In the genomic region with DNA sequence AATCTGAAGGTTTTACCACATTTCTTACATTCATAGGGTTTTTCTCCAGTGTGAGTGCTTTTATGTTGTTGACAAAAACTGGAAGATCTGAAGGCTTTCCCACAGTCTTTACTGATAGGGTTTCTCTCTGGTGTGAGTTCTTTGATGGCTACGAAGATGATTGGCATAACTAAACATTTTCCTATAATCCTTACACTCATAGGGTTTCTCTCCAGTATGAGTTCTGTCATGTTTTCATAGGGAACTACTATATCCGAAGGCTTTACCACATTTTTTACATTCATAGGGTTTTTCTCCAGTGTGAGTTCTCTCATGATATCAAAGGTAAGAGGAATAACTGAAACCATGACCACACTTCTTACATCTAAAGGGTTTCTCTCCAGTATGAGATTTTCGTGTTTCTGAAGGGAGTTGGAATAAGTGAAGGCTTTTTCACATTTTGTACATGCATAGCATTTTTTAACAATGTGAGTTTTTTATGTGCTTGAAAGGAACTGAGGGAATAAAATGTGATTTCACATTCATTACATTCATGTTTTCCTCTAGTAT, we compare ENCODE assay signal across 3 cellular contexts.
A peak's percentile ranks its signal among the peaks of the same experiment; 100 is the strongest.
TF ChIP-seq lines count a peak whose summit lies in the region.

No MANE protein-coding gene starts in this region.

TF ChIP-seq in HEK293, 187 proteins besides CTCF, POLR2A, EP300 and RAD21:
- no peak for TF ChIP-seq ZNF121 (tag by site-specific recombination; IDR thresholded peaks at IDR 0.05)
- TF ChIP-seq TRIM28 (IDR thresholded peaks at IDR 0.05; ENCODE audit: borderline replicate concordance, low read length), result peak; percentile 90; the same call in 1 of the 2 replicates
- 0 out of 2 replicates have a peak, but pooled peaks have one; percentile 52 for TF ChIP-seq ZNF274 (IDR thresholded peaks at IDR 0.05; ENCODE audit: low read length)
- TF ChIP-seq ZNF274 (tag by site-specific recombination; IDR thresholded peaks at IDR 0.05; ENCODE audit: borderline replicate concordance), result peak; percentile 47; the same call in 1 of the 2 replicates
- TF ChIP-seq SETDB1 (IDR thresholded peaks at IDR 0.05; ENCODE audit: insufficient read length, low read length), result peak; percentile 91
- TF ChIP-seq ZNF747 (tag by site-specific recombination; IDR thresholded peaks at IDR 0.05), result no peak

TF ChIP-seq in K562, 482 proteins besides CTCF, POLR2A, EP300 and RAD21:
- TF ChIP-seq PKNOX1 (IDR thresholded peaks at IDR 0.05), result no peak
- no peak for TF ChIP-seq SREBF1 (IDR thresholded peaks at IDR 0.05; ENCODE audit: borderline replicate concordance, low read depth, low read length)
- peak; percentile 80 for TF ChIP-seq ZNF274 (IDR thresholded peaks at IDR 0.05; ENCODE audit: borderline replicate concordance, low read depth, low read length)
- TF ChIP-seq ZNF561 (CRISPR knock-in tag; conservative IDR thresholded peaks at IDR 0.05), result no peak

TF ChIP-seq in H1, 55 proteins besides CTCF, POLR2A, EP300 and RAD21:
- TF ChIP-seq ZNF274 (IDR thresholded peaks at IDR 0.05; ENCODE audit: borderline replicate concordance, extremely low read depth, low read length), result peak; percentile 89
- TF ChIP-seq HDAC6 (IDR thresholded peaks at IDR 0.05; ENCODE audit: low read depth, low read length), result no peak
